Comparison of ENCODE assay signal across 25 cellular contexts in genomic region chr7:4945949-4946348, GRCh38. TPM values are rescaled to one million over a fixed set of nuclear protein-coding genes. Genes with fewer than 3 reads are reported as not detected.
"Had no signal": no experiment of that assay in that cellular context is flagged by ENCODE, and none has a peak within 500 bp of the region (broad histone marks: within the 10 kb centered on the region; RNA-seq: fewer than 3 reads in every experiment).

No MANE protein-coding gene starts in this region.

- H3K4me1 Mint-ChIP-seq: IgD-negative memory B cell had no signal

- FAIRE-seq: RCC 7860 had no signal

- H3K36me3 ChIP-seq: SJSA1 had no signal

- H3K4me3 ChIP-seq: SJSA1, SK-N-MC had no signal

- DNase-seq: KBM-7, NCI-H1092, NCI-H1105 treated with DMSO at 0.1 percent for 48 hours, NCI-H1417 treated with DMSO at 0.1 percent for 48 hours, NCI-H146, NCI-H1694 treated with DMSO at 0.1 percent for 48 hours, NCI-H2029, NCI-H2081 treated with DMSO at 0.1 percent for 48 hours, NCI-H2171, NCI-H226, NCI-H446, NCI-H510A, NCI-H524 treated with DMSO at 0.1 percent for 48 hours, NCI-H69, NCI-H774, Right ventricle myocardium superior, RPMI8226, SIG-M5 had no signal

- H3K27ac ChIP-seq: SJSA1, SK-N-MC had no signal

- H3K4me3 Mint-ChIP-seq: IgD-negative memory B cell had no signal

- H3K27ac Mint-ChIP-seq: IgD-negative memory B cell had no signal

- H3K4me1 ChIP-seq: SJSA1 had no signal

RNA-seq across cellular contexts. Expression of gene MMD2, which starts 13.0 kb away (rescaled TPM):
- total RNA-seq: HT1080, LHCN-M2, MCF 10A, Right ventricle myocardium superior, SJSA1 had no signal
- polyA plus RNA-seq: IgD-negative memory B cell had no signal
